In genomic region chr3:42014443-42014945, GRCh38 we compare ENCODE assay signal across 8 cellular contexts. TPM values are rescaled to one million over a fixed set of nuclear protein-coding genes. Genes with fewer than 3 reads are reported as not detected.
DNase-seq lines count a peak whose midpoint lies in the region; ATAC-seq, FAIRE-seq and TF ChIP-seq lines count a peak whose summit lies in the region.

No MANE protein-coding gene starts in this region.

- DNase-seq in Caco-2: no peak
- DNase-seq in activated T-helper 1 cell treated with anti-CD3 and anti-CD28 coated beads, Interleukin-12 subunit alpha, Interleukin-12 subunit beta, Interleukin-2, Interleukin-4 antibody, amounts not matched to agents 30 ng/mL and 10 ng/mL and 1 ng/mL, durations not matched to agents 14 hours and 24 hours and 36 hours (ENCODE audit: low spot score): no peak
- DNase-seq in left ventricle myocardium superior: no peak
- no peak for DNase-seq in sigmoid colon
- no peak for DNase-seq in H54 (ENCODE audit: insufficient read length, low spot score)

- intact Hi-C loops in Caco-2 (cut with micrococcal nuclease; ENCODE audit: unreplicated experiment): loop anchor here (1.0 kb wide), 1 partner anchor 39 kb away; no protein-coding TSS in a partner anchor
- intact Hi-C loops in activated T-helper 1 cell treated with anti-CD3 and anti-CD28 coated beads, Interleukin-12 subunit alpha, Interleukin-12 subunit beta, Interleukin-2, Interleukin-4 antibody, amounts not matched to agents 30 ng/mL and 10 ng/mL and 1 ng/mL, durations not matched to agents 14 hours and 24 hours and 36 hours (cut with micrococcal nuclease): loop anchor here (1.0 to 5.0 kb wide), 3 partner anchors 163 to 1705 kb away; partner anchors contain the start of gene EIF1B
- intact Hi-C loops in left ventricle myocardium superior (cut with micrococcal nuclease): loop anchor here (10.0 kb wide), 2 partner anchors 80 to 160 kb away; partner anchors contain the start of gene TRAK1
- intact Hi-C loops in sigmoid colon (cut with DNase I): loop anchor here (1.0 to 5.0 kb wide), 5 partner anchors 53 to 122 kb away; partner anchors contain the start of gene TRAK1

- no peaks in the 10 kb centered on the region for H3K9me3 Mint-ChIP-seq in Caco-2 (ENCODE audit: unreplicated experiment)
- no peaks in the 10 kb centered on the region for H3K9me3 Mint-ChIP-seq in activated T-helper 1 cell treated with anti-CD3 and anti-CD28 coated beads, Interleukin-12 subunit alpha, Interleukin-12 subunit beta, Interleukin-2, Interleukin-4 antibody, amounts not matched to agents 30 ng/mL and 10 ng/mL and 1 ng/mL, durations not matched to agents 14 hours and 24 hours and 36 hours

- FAIRE-seq in H54 (lab: Jason Lieb, UNC): no peak

- WGBS in sigmoid colon, 2 donors: 1 to 2% methylated on average over 12 of the region's 12 CpGs

- H3K4me1 Mint-ChIP-seq in Caco-2 (ENCODE audit: low read depth, unreplicated experiment): peaks cover 22% of the 10 kb centered on the region
- H3K4me1 Mint-ChIP-seq in activated T-helper 1 cell treated with anti-CD3 and anti-CD28 coated beads, Interleukin-12 subunit alpha, Interleukin-12 subunit beta, Interleukin-2, Interleukin-4 antibody, amounts not matched to agents 30 ng/mL and 10 ng/mL and 1 ng/mL, durations not matched to agents 14 hours and 24 hours and 36 hours (ENCODE audit: low read depth): peaks cover 48% of the 10 kb centered on the region

- POLR2A ChIA-PET in Caco-2 (lab: Charles Lee): no interaction called here

- peaks cover 11% of the 10 kb centered on the region; the same call in 1 of the 2 replicates for H3K4me1 ChIP-seq in Caco-2
- H3K4me1 ChIP-seq in sigmoid colon: peaks cover 0 to 52% (median 41%) of the 10 kb centered on the region in 4 donors

- H3K9me3 ChIP-seq in Caco-2 (no peaks in the 10 kb centered on the region), sigmoid colon (no peaks in the 10 kb centered on the region)

- peak overlapping the region; percentile 81 for H3K4me3 Mint-ChIP-seq in Caco-2 (ENCODE audit: unreplicated experiment)
- H3K4me3 Mint-ChIP-seq in activated T-helper 1 cell treated with anti-CD3 and anti-CD28 coated beads, Interleukin-12 subunit alpha, Interleukin-12 subunit beta, Interleukin-2, Interleukin-4 antibody, amounts not matched to agents 30 ng/mL and 10 ng/mL and 1 ng/mL, durations not matched to agents 14 hours and 24 hours and 36 hours: peak overlapping the region; percentile 87

- no peak overlapping the region for H3K27ac Mint-ChIP-seq in Caco-2 (ENCODE audit: unreplicated experiment)
- H3K27ac Mint-ChIP-seq in activated T-helper 1 cell treated with anti-CD3 and anti-CD28 coated beads, Interleukin-12 subunit alpha, Interleukin-12 subunit beta, Interleukin-2, Interleukin-4 antibody, amounts not matched to agents 30 ng/mL and 10 ng/mL and 1 ng/mL, durations not matched to agents 14 hours and 24 hours and 36 hours: peak overlapping the region; percentile 85

- TF ChIP-seq CTCF in Caco-2 (IDR thresholded peaks at IDR 0.05; ENCODE audit: insufficient read depth in 1 of 2, low read depth in 1 of 2, low read length in 1 of 2, severe bottlenecking in 1 of 2, unreplicated experiment in 1 of 2): no peak
- TF ChIP-seq CTCF in sigmoid colon (IDR thresholded peaks at IDR 0.05): no peak

- H3K4me3 ChIP-seq in Caco-2 (ENCODE audit: low read depth, low read length) (peak overlapping the region; percentile 89), sigmoid colon (peak overlapping the region; percentile 82 to 99 (median 96))

- ATAC-seq in HG02943 (IDR thresholded peaks at IDR 0.05; ENCODE audit: low read depth, unreplicated experiment): peak; percentile 0
- peak; percentile 38 for ATAC-seq in left ventricle myocardium superior
- no peak for ATAC-seq in HG03354 (IDR thresholded peaks at IDR 0.05; ENCODE audit: poor library complexity, severe bottlenecking, unreplicated experiment)
- no peak for ATAC-seq in HG03571 (IDR thresholded peaks at IDR 0.05; ENCODE audit: unreplicated experiment)

- no peaks in the 10 kb centered on the region for H3K27me3 Mint-ChIP-seq in Caco-2 (ENCODE audit: insufficient read depth, unreplicated experiment)
- H3K27me3 Mint-ChIP-seq in activated T-helper 1 cell treated with anti-CD3 and anti-CD28 coated beads, Interleukin-12 subunit alpha, Interleukin-12 subunit beta, Interleukin-2, Interleukin-4 antibody, amounts not matched to agents 30 ng/mL and 10 ng/mL and 1 ng/mL, durations not matched to agents 14 hours and 24 hours and 36 hours (ENCODE audit: insufficient read depth): no peaks in the 10 kb centered on the region

- CTCF ChIA-PET in Caco-2 (lab: Charles Lee): interaction anchor here (0.7 kb wide), 1 partner anchor 11 kb away, joined by 4 read pairs; no protein-coding TSS in a partner anchor

- no peaks in the 10 kb centered on the region for H3K36me3 ChIP-seq in Caco-2 (ENCODE audit: control insufficient read depth, insufficient read depth, low read length)
- no peaks in the 10 kb centered on the region for H3K36me3 ChIP-seq in sigmoid colon

- TF ChIP-seq POLR2A in sigmoid colon (IDR thresholded peaks at IDR 0.05): no peak
- no peak for TF ChIP-seq POLR2A in H54 (IDR thresholded peaks at IDR 0.05; ENCODE audit: low read depth, low read length)

- peak overlapping the region; percentile 88 to 95 (median 92) for H3K27ac ChIP-seq in sigmoid colon

- BruUV-seq in Caco-2 (replicated peaks; lab: Mats Ljungman, UMichigan): TSS peak; percentile 43

- no peaks in the 10 kb centered on the region for H3K36me3 Mint-ChIP-seq in Caco-2 (ENCODE audit: insufficient read depth, unreplicated experiment)
- peaks cover 4% of the 10 kb centered on the region for H3K36me3 Mint-ChIP-seq in activated T-helper 1 cell treated with anti-CD3 and anti-CD28 coated beads, Interleukin-12 subunit alpha, Interleukin-12 subunit beta, Interleukin-2, Interleukin-4 antibody, amounts not matched to agents 30 ng/mL and 10 ng/mL and 1 ng/mL, durations not matched to agents 14 hours and 24 hours and 36 hours (ENCODE audit: low read depth)

- H3K27me3 ChIP-seq in Caco-2 (replicated peaks; ENCODE audit: control insufficient read depth, insufficient read depth, low read length): no peaks in the 10 kb centered on the region; the same call in 1 of the 2 replicates
- no peaks in the 10 kb centered on the region for H3K27me3 ChIP-seq in sigmoid colon

- TF ChIP-seq EP300 in sigmoid colon (IDR thresholded peaks at IDR 0.05): no peak

RNA-seq across cellular contexts. Expression of gene ULK4, which starts 52.6 kb away (rescaled TPM):
- total RNA-seq in Caco-2 (2022): 4.2 and 4.6 TPM in 2 replicates
- 7.3 and 8.1 TPM in 2 replicates for total RNA-seq in activated T-helper 1 cell treated with anti-CD3 and anti-CD28 coated beads, Interleukin-12 subunit alpha, Interleukin-12 subunit beta, Interleukin-2, Interleukin-4 antibody, amounts not matched to agents 30 ng/mL and 10 ng/mL and 1 ng/mL, durations not matched to agents 14 hours and 24 hours and 36 hours
- total RNA-seq in left ventricle myocardium superior: 1.5 TPM
- 10 to 100 TPM in 3 of 4 donors, 1 to 10 TPM in 1; 8.9 to 18.6 (median 16.6) TPM for total RNA-seq in sigmoid colon
- polyA plus RNA-seq in sigmoid colon: 1 to 10 TPM; 2.1 to 3.9 (median 2.4) TPM

Comparison
In these comparisons a context has a peak if more than half of its experiments do, and no peak if none do; other contexts are left out.
1. ATAC-seq: peak in HG02943 (single experiment) and left ventricle myocardium superior (single experiment); none in HG03354 (single experiment) and HG03571 (single experiment).